21 cellular contexts compared by ENCODE assay signal in the genomic region with DNA sequence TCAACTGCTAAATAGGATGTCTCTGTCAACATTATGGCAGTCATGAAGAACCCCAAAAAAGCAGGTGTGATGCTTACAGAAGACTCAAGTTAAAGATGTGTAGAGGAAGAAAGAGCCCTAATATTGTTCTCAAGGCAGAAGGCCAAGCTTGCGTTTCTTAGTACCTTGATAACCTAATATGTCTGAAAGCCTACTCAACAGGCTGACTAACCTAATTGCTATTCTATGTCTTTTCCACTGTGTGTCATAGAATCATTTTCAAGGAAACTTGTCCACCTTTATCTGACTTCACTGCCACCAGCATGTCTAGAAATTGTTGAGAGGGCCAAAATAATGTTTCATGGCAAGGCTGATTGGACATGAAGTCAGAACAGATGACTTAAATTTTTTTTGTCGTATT.
DNase-seq lines count a peak whose midpoint lies in the region; ATAC-seq, FAIRE-seq and TF ChIP-seq lines count a peak whose summit lies in the region.
"Had no signal": no experiment of that assay in that cellular context is flagged by ENCODE, and none has a peak within 500 bp of the region (broad histone marks: within the 10 kb centered on the region; RNA-seq: fewer than 3 reads in every experiment).

No MANE protein-coding gene starts in this region.

- WGBS in thyroid gland, 2 donors: 96% methylated on average over 2 of the region's 2 CpGs

- no peak overlapping the region for H3K27ac ChIP-seq in DND-41 (ENCODE audit: low read length)
- H3K27ac ChIP-seq in astrocyte (ENCODE audit: low read depth, low read length): no peak overlapping the region
- H3K27ac ChIP-seq in foreskin keratinocyte: no peak overlapping the region
- H3K27ac ChIP-seq in thyroid gland: no peak overlapping the region
- H3K27ac ChIP-seq: Peyer's patch had no signal

- H3K36me3 Mint-ChIP-seq in astrocyte (ENCODE audit: low read depth, unreplicated experiment): no peaks in the 10 kb centered on the region
- no peaks in the 10 kb centered on the region for H3K36me3 Mint-ChIP-seq in natural killer cell

- intact Hi-C loops in natural killer cell (cut with micrococcal nuclease): no loop called here
- intact Hi-C loops in thyroid gland (cut with DNase I): no loop called here

- ATAC-seq in DND-41 (ENCODE audit: insufficient read depth, low read depth): no peak
- ATAC-seq in foreskin keratinocyte: peak; percentile 27
- no peak for ATAC-seq in natural killer cell
- ATAC-seq: HCT116 had no signal

- H3K4me2 ChIP-seq in DND-41 (ENCODE audit: insufficient read depth, low read length) (no peak overlapping the region), astrocyte (ENCODE audit: low read length) (no peak overlapping the region)
- H3K4me2 ChIP-seq: SK-N-SH had no signal

- H3K9me3 Mint-ChIP-seq in astrocyte (ENCODE audit: unreplicated experiment) (no peaks in the 10 kb centered on the region), natural killer cell (no peaks in the 10 kb centered on the region)

- H2AFZ ChIP-seq in DND-41 (ENCODE audit: low read depth, low read length) (0 out of 2 replicates have a peak overlapping the region, but pooled peaks have one; percentile 2), astrocyte (ENCODE audit: low read depth, low read length) (no peak overlapping the region)

- no peak overlapping the region for H3K4me3 Mint-ChIP-seq in astrocyte (ENCODE audit: unreplicated experiment)
- no peak overlapping the region for H3K4me3 Mint-ChIP-seq in natural killer cell

- H3K9me3 ChIP-seq in DND-41 (ENCODE audit: insufficient read depth, low read length, severe bottlenecking): no peaks in the 10 kb centered on the region
- H3K9me3 ChIP-seq in astrocyte (ENCODE audit: insufficient read depth, low read depth, low read length): no peaks in the 10 kb centered on the region
- H3K9me3 ChIP-seq in thyroid gland: no peaks in the 10 kb centered on the region
- H3K9me3 ChIP-seq: Peyer's patch, SK-N-SH had no signal

- no peaks in the 10 kb centered on the region for H3K36me3 ChIP-seq in DND-41 (ENCODE audit: insufficient read depth, low read length)
- H3K36me3 ChIP-seq in astrocyte (ENCODE audit: insufficient read depth, low read length): no peaks in the 10 kb centered on the region
- H3K36me3 ChIP-seq in thyroid gland: no peaks in the 10 kb centered on the region
- H3K36me3 ChIP-seq: Peyer's patch had no signal

- H3K27me3 ChIP-seq in DND-41 (ENCODE audit: insufficient read depth, low read length, poor library complexity) (no peaks in the 10 kb centered on the region), astrocyte (ENCODE audit: insufficient read depth, low read length) (no peaks in the 10 kb centered on the region), foreskin keratinocyte (no peaks in the 10 kb centered on the region), thyroid gland (no peaks in the 10 kb centered on the region)
- H3K27me3 ChIP-seq: Peyer's patch had no signal

- no peak for TF ChIP-seq POLR2A in thyroid gland (IDR thresholded peaks at IDR 0.05)
- TF ChIP-seq POLR2A in GM12892 (IDR thresholded peaks at IDR 0.05; ENCODE audit: low read depth, low read length): no peak

- H3K79me2 ChIP-seq in DND-41 (ENCODE audit: insufficient read depth, low read length) (no peaks in the 10 kb centered on the region), astrocyte (ENCODE audit: insufficient read depth, low read length) (no peaks in the 10 kb centered on the region)

- no peak for FAIRE-seq in astrocyte (lab: Jason Lieb, UNC)
- FAIRE-seq in GM12892 (lab: Jason Lieb, UNC): no peak
- FAIRE-seq: G401.6 had no signal

- DNase-seq in DND-41 (no peak), NCI-H226 (peak; percentile 53), astrocyte (ENCODE audit: low read depth) (peak; percentile 8), foreskin keratinocyte (peak in 1 of 2 donors; percentile 39), natural killer cell (no peak), thyroid gland (no peak), GM12892 (ENCODE audit: insufficient read length) (no peak), kidney glomerular epithelial cell (lab: John Stamatoyannopoulos, UW) (no peak)
- DNase-seq: DMS153, Karpas-422, MV-4-11, NCI-H1105 treated with DMSO at 0.1 percent for 48 hours, NCI-H2029, NCI-H2227 treated with DMSO at 0.1 percent for 48 hours, NCI-H510A, NCI-H69, Peyer's patch, SK-N-SH, SW 1271 had no signal

- H3K27ac Mint-ChIP-seq in astrocyte (ENCODE audit: unreplicated experiment): no peak overlapping the region
- no peak overlapping the region for H3K27ac Mint-ChIP-seq in natural killer cell

- peaks cover 19% of the 10 kb centered on the region for H3K4me1 Mint-ChIP-seq in astrocyte (ENCODE audit: low read depth, unreplicated experiment)
- no peaks in the 10 kb centered on the region for H3K4me1 Mint-ChIP-seq in natural killer cell

- H3K4me1 ChIP-seq in DND-41 (ENCODE audit: insufficient read depth, low read length): no peaks in the 10 kb centered on the region
- H3K4me1 ChIP-seq in astrocyte (ENCODE audit: insufficient read depth, low read length): peaks cover 12% of the 10 kb centered on the region
- H3K4me1 ChIP-seq in foreskin keratinocyte: peaks cover 13% of the 10 kb centered on the region
- no peaks in the 10 kb centered on the region for H3K4me1 ChIP-seq in thyroid gland

- no peaks in the 10 kb centered on the region for H3K27me3 Mint-ChIP-seq in astrocyte (ENCODE audit: low read depth, unreplicated experiment)
- H3K27me3 Mint-ChIP-seq in natural killer cell (ENCODE audit: low read depth in 2 of 2): peaks cover 0 to 2% of the 10 kb centered on the region in 2 donors

- H3K9ac ChIP-seq in DND-41 (ENCODE audit: low read depth, low read length): no peak overlapping the region
- no peak overlapping the region for H3K9ac ChIP-seq in astrocyte (ENCODE audit: low read length)
- H3K9ac ChIP-seq: SK-N-SH had no signal

- H4K20me1 ChIP-seq in DND-41 (ENCODE audit: insufficient read depth, low read length): no peaks in the 10 kb centered on the region
- no peaks in the 10 kb centered on the region for H4K20me1 ChIP-seq in astrocyte (ENCODE audit: insufficient read depth, low read length)

- no peak for TF ChIP-seq CTCF in DND-41 (IDR thresholded peaks at IDR 0.05; ENCODE audit: borderline replicate concordance, extremely low read depth, low read length, poor library complexity, severe bottlenecking)
- TF ChIP-seq CTCF in astrocyte (IDR thresholded peaks at IDR 0.05; ENCODE audit: insufficient read depth, low read depth, low read length): no peak
- TF ChIP-seq CTCF in foreskin keratinocyte (conservative IDR thresholded peaks at IDR 0.05): no peak
- TF ChIP-seq CTCF in natural killer cell (IDR thresholded peaks at IDR 0.05): no peak
- TF ChIP-seq CTCF in thyroid gland (IDR thresholded peaks at IDR 0.05): no peak

- H3K4me3 ChIP-seq in DND-41 (ENCODE audit: low read depth in 1 of 2, low read length in 2 of 2) (no peak overlapping the region), astrocyte (ENCODE audit: insufficient read depth, low read depth, low read length) (no peak overlapping the region), thyroid gland (replicated peaks in 1 of 3) (no peak overlapping the region)
- H3K4me3 ChIP-seq: Peyer's patch had no signal

Comparison
In these comparisons a context has a peak if more than half of its experiments do, and no peak if none do; other contexts are left out.
1. DNase-seq: peak in NCI-H226 (single experiment) and astrocyte (single experiment); none in DND-41 (single experiment), natural killer cell (single experiment), thyroid gland (0 of 2), GM12892 (single experiment) and kidney glomerular epithelial cell (single experiment).